In genomic region chr2:30254692-30255015, GRCh38 we compare ENCODE assay signal across 16 cellular contexts. TPM values are rescaled to one million over a fixed set of nuclear protein-coding genes. Genes with fewer than 3 reads are reported as not detected.
DNase-seq lines count a peak whose midpoint lies in the region; ATAC-seq and TF ChIP-seq lines count a peak whose summit lies in the region.
"Had no signal": no experiment of that assay in that cellular context is flagged by ENCODE, and none has a peak within 500 bp of the region (broad histone marks: within the 10 kb centered on the region; RNA-seq: fewer than 3 reads in every experiment).

No MANE protein-coding gene starts in this region.

- peaks cover 3% of the 10 kb centered on the region for H3K27me3 Mint-ChIP-seq in activated naive CD8-positive, alpha-beta T cell treated with anti-CD3 and anti-CD28 coated beads, Interleukin-2, amount 50 U/mL, for 24 hours
- H3K27me3 Mint-ChIP-seq in natural killer cell treated with Interleukin-12 subunit alpha and Interleukin-12 subunit beta and Interleukin-15 and Interleukin-18, amount 100 ng/mL, for 72 hours = no peaks in the 10 kb centered on the region
- H3K27me3 Mint-ChIP-seq: activated naive CD8-positive, alpha-beta T cell treated with anti-CD3 and anti-CD28 coated beads, Interleukin-2, amount 10 ng/mL, durations not matched to agents 7 days and 5 days had no signal

- no peak overlapping the region for H3K4me3 Mint-ChIP-seq in activated naive CD8-positive, alpha-beta T cell treated with anti-CD3 and anti-CD28 coated beads, Interleukin-2, amount 50 U/mL, for 24 hours
- peak overlapping the region; percentile 4 for H3K4me3 Mint-ChIP-seq in natural killer cell treated with Interleukin-12 subunit alpha and Interleukin-12 subunit beta and Interleukin-15 and Interleukin-18, amount 100 ng/mL, for 72 hours
- H3K4me3 Mint-ChIP-seq: GM23338 had no signal

- ATAC-seq in heart right ventricle = peak in 2 of 8 donors; percentile 5 to 13
- no peak for ATAC-seq in activated naive CD8-positive, alpha-beta T cell treated with anti-CD3 and anti-CD28 coated beads, Interleukin-2, amount 50 U/mL, for 24 hours
- no peak for ATAC-seq in natural killer cell treated with Interleukin-12 subunit alpha and Interleukin-12 subunit beta and Interleukin-15 and Interleukin-18, amount 100 ng/mL, for 72 hours
- ATAC-seq in GM18867 (IDR thresholded peaks at IDR 0.05; ENCODE audit: unreplicated experiment) = no peak
- ATAC-seq: GM23338, mucosa of descending colon had no signal

- 88 to 90% methylated on average over 1 of the region's 1 CpG for WGBS in heart right ventricle, 2 donors

- H3K9me3 ChIP-seq in heart right ventricle = no peaks in the 10 kb centered on the region
- H3K9me3 ChIP-seq: breast epithelium, mucosa of descending colon had no signal

- H3K27ac ChIP-seq in heart right ventricle = peak overlapping the region in 9 of 10 donors; percentile 28 to 87 (median 60)

- peaks cover 0 to 59% (median 31%) of the 10 kb centered on the region in 9 donors for H3K36me3 ChIP-seq in heart right ventricle
- H3K36me3 ChIP-seq: breast epithelium had no signal

- H3K4me3 ChIP-seq in heart right ventricle = no peak overlapping the region
- H3K4me3 ChIP-seq: breast epithelium, GM23338, mucosa of descending colon had no signal

- DNase-seq in heart right ventricle (no peak), cardiac septum (ENCODE audit: low spot score) (no peak), ureter (ENCODE audit: low spot score) (no peak), NCI-H187 treated with DMSO at 0.1 percent for 48 hours (lab: John Stamatoyannopoulos, UW) (no peak)
- DNase-seq in activated naive CD8-positive, alpha-beta T cell treated with anti-CD3 and anti-CD28 coated beads, Interleukin-2, amount 50 U/mL, for 24 hours = no peak
- DNase-seq in natural killer cell treated with Interleukin-12 subunit alpha and Interleukin-12 subunit beta and Interleukin-15 and Interleukin-18, amount 100 ng/mL, for 72 hours (ENCODE audit: low spot score) = no peak
- DNase-seq in stimulated activated CD4-positive, alpha-beta T cell treated with anti-CD3 and anti-CD28 coated beads, Interleukin-4, amount 100 ng/mL, for 24 hours = no peak
- DNase-seq: activated naive CD8-positive, alpha-beta T cell treated with anti-CD3 and anti-CD28 coated beads, Interleukin-2, amount 10 ng/mL, durations not matched to agents 7 days and 5 days; GDM1; hypothalamus; Karpas-422; mucosa of descending colon; NK-92 treated with Interleukin-12 subunit alpha and Interleukin-12 subunit beta, amount 100 ng/mL, for 24 hours had no signal

- TF ChIP-seq CTCF in heart right ventricle (IDR thresholded peaks at IDR 0.05) = no peak

- intact Hi-C loops in heart right ventricle (cut with DNase I) = no loop called here
- intact Hi-C loops in cardiac septum (cut with DNase I) = no loop called here

- peak overlapping the region; percentile 83 for H3K27ac Mint-ChIP-seq in activated naive CD8-positive, alpha-beta T cell treated with anti-CD3 and anti-CD28 coated beads, Interleukin-2, amount 50 U/mL, for 24 hours
- peak overlapping the region; percentile 77 to 98 for H3K27ac Mint-ChIP-seq in natural killer cell treated with Interleukin-12 subunit alpha and Interleukin-12 subunit beta and Interleukin-15 and Interleukin-18, amount 100 ng/mL, for 72 hours
- H3K27ac Mint-ChIP-seq: GM23338 had no signal

- peaks cover 72% of the 10 kb centered on the region for H3K36me3 Mint-ChIP-seq in activated naive CD8-positive, alpha-beta T cell treated with anti-CD3 and anti-CD28 coated beads, Interleukin-2, amount 50 U/mL, for 24 hours (ENCODE audit: low read depth)
- peaks cover 20% of the 10 kb centered on the region for H3K36me3 Mint-ChIP-seq in natural killer cell treated with Interleukin-12 subunit alpha and Interleukin-12 subunit beta and Interleukin-15 and Interleukin-18, amount 100 ng/mL, for 72 hours

- no peaks in the 10 kb centered on the region for H3K27me3 ChIP-seq in heart right ventricle
- H3K27me3 ChIP-seq: breast epithelium had no signal

- peaks cover 95% of the 10 kb centered on the region for H3K4me1 Mint-ChIP-seq in activated naive CD8-positive, alpha-beta T cell treated with anti-CD3 and anti-CD28 coated beads, Interleukin-2, amount 50 U/mL, for 24 hours
- peaks cover 62 to 71% of the 10 kb centered on the region in 2 donors for H3K4me1 Mint-ChIP-seq in natural killer cell treated with Interleukin-12 subunit alpha and Interleukin-12 subunit beta and Interleukin-15 and Interleukin-18, amount 100 ng/mL, for 72 hours (ENCODE audit: low read depth in 2 of 2)

- peaks cover 8% of the 10 kb centered on the region for H3K9me3 Mint-ChIP-seq in activated naive CD8-positive, alpha-beta T cell treated with anti-CD3 and anti-CD28 coated beads, Interleukin-2, amount 50 U/mL, for 24 hours
- H3K9me3 Mint-ChIP-seq in natural killer cell treated with Interleukin-12 subunit alpha and Interleukin-12 subunit beta and Interleukin-15 and Interleukin-18, amount 100 ng/mL, for 72 hours = no peaks in the 10 kb centered on the region
- H3K9me3 Mint-ChIP-seq: activated naive CD8-positive, alpha-beta T cell treated with anti-CD3 and anti-CD28 coated beads, Interleukin-2, amount 10 ng/mL, durations not matched to agents 7 days and 5 days; GM23338 had no signal

- H3K4me1 ChIP-seq in heart right ventricle = peaks cover 25 to 94% (median 79%) of the 10 kb centered on the region in 9 donors
- H3K4me1 ChIP-seq: breast epithelium had no signal

RNA-seq across cellular contexts. Expression of gene LBH, which starts 23.3 kb away (rescaled TPM):
- total RNA-seq in heart right ventricle (100 to 1,000 TPM; 110 to 204 (median 156) TPM), cardiac septum (208 TPM), ureter (32.3 TPM)
- 10 to 100 TPM; 35.9 to 84.8 TPM for polyA plus RNA-seq in heart right ventricle
- 1,000 to 10,000 TPM in 1 of 2 donors, 100 to 1,000 TPM in 1; 206 to 1,155 TPM for total RNA-seq in natural killer cell treated with Interleukin-12 subunit alpha and Interleukin-12 subunit beta and Interleukin-15 and Interleukin-18, amount 100 ng/mL, for 72 hours
